ENCODE assay signal across 1 cellular context in genomic region chr12:83660727-83661126, GRCh38.
TF ChIP-seq lines count a peak whose summit lies in the region.

No MANE protein-coding gene starts in this region.

TF ChIP-seq in SK-N-SH, 30 proteins besides CTCF, POLR2A, EP300 and RAD21 (continued from another document):
- TF ChIP-seq IRF3 (IDR thresholded peaks at IDR 0.05; ENCODE audit: low read depth, low read length), result no peak
